1 cellular context compared by ENCODE assay signal in the genomic region with DNA sequence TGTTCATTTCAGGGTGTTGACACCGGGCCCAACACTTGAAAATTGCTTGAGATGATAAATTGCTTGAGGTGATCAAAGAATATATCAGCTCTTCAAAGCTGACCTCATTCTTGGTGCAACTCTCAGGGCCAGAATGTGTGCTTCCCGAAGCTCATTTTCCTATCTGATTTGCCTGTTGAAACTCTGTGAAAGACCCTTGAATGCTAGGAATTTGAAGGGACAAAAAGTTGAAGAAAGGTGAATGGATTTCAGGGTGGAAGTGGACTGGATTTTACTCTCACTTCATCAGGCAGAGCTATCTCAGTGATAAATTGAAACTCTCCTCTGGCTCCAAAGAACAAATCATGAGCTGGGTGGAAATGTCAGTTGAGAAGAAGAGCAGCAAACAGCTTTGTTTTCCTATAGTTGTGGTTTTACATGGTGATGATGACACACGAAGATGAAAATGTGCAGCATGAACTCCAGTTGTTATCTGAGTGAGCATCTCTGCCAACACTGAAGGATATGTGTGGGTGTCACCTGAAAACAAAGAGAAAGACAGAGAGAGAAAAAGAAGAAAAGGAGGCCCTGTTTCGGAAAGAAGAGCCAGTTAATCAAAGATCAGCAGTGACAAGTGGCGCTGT.
TF ChIP-seq lines count a peak whose summit lies in the region.

No MANE protein-coding gene starts in this region.

TF ChIP-seq in H1, 55 proteins besides CTCF, POLR2A, EP300 and RAD21:
- TF ChIP-seq CEBPB (IDR thresholded peaks at IDR 0.05; ENCODE audit: low read depth, low read length) (no peak), CTBP2 (IDR thresholded peaks at IDR 0.05; ENCODE audit: borderline replicate concordance, insufficient read depth, insufficient read length, low read length) (no peak)
- TF ChIP-seq, protein P1, sequence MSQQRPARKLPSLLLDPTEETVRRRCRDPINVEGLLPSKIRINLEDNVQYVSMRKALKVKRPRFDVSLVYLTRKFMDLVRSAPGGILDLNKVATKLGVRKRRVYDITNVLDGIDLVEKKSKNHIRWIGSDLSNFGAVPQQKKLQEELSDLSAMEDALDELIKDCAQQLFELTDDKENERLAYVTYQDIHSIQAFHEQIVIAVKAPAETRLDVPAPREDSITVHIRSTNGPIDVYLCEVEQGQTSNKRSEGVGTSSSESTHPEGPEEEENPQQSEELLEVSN (IDR thresholded peaks at IDR 0.05), result no peak
